29 cellular contexts compared by ENCODE assay signal in the genomic region with DNA sequence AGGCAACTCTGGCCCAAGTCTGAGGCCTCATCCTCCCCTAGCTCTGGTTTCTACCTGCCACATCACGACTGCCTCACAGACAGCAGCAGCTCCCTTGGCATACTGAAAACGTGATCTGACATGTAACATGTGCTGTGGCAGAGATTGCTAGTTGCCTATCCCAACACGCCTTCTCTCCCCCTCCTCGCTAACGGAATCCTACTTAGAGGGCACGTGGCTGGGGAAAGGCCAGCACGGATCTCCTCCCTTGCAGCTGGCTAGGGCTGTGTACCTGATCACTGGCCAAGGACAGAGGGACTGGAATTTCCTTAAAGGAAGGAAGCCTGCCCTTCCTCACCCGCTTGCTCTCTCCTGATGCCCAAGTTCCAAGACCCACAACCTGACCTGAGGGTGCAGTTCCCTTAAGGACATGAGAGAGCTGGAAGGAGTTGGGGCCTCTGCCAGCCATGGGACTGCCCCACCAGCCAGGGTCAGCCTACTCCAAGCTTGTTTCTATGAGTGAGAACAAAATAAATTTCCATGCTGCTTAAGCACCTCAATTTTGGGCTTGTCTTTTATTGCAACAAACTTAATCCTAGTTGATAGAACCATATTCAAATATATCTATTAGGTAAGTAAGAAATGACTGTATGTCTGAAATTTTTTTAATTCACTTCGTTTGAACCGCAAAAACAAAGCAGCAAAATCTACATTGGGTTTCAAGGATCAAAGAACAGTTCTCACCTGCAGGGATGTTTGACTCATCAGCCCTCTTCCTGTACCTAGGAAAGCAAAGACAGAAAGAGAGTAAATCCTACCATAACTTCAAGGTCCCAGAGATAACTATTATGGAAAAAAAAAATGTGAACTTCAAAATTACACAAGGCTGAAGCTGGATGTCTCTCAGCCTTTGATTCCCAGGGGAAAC. TPM values are rescaled to one million over a fixed set of nuclear protein-coding genes. Genes with fewer than 3 reads are reported as not detected.
DNase-seq lines count a peak whose midpoint lies in the region; ATAC-seq and TF ChIP-seq lines count a peak whose summit lies in the region.
"Had no signal": no experiment of that assay in that cellular context is flagged by ENCODE, and none has a peak within 500 bp of the region (broad histone marks: within the 10 kb centered on the region; RNA-seq: fewer than 3 reads in every experiment).

No MANE protein-coding gene starts in this region.

- H3K27me3 Mint-ChIP-seq in activated naive CD4-positive, alpha-beta T cell treated with anti-CD3 and anti-CD28 coated beads for 36 hours (ENCODE audit: low read depth), result no peaks in the 10 kb centered on the region
- no peaks in the 10 kb centered on the region for H3K27me3 Mint-ChIP-seq in activated T-helper 17 cell treated with anti-CD3 and anti-CD28 coated beads, Interleukin-2, amount 50 U/mL, for 72 hours
- H3K27me3 Mint-ChIP-seq: activated CD4-positive, alpha-beta memory T cell treated with anti-CD3 and anti-CD28 coated beads, Interleukin-2, amount 10 ng/mL, durations not matched to agents 7 days and 5 days; activated naive CD8-positive, alpha-beta T cell treated with anti-CD3 and anti-CD28 coated beads, Interleukin-2, amount 10 ng/mL, durations not matched to agents 7 days and 5 days; natural killer cell treated with Interleukin-12 subunit alpha and Interleukin-12 subunit beta and Interleukin-15 and Interleukin-18, amount 100 ng/mL, for 72 hours had no signal

- intact Hi-C loops in activated naive CD4-positive, alpha-beta T cell treated with anti-CD3 and anti-CD28 coated beads for 36 hours (cut with micrococcal nuclease), result no loop called here
- intact Hi-C loops in upper lobe of right lung (cut with DNase I), result no loop called here

- no peak overlapping the region for H3K4me3 ChIP-seq in upper lobe of right lung
- H3K4me3 ChIP-seq: BLaER1 treated with 17β-estradiol and CSF1 and Interleukin-3, amounts not matched to agents 10 nM and 100 nM; heart left ventricle; lower lobe of right lung; mucosa of descending colon; tibial nerve had no signal

- peak; percentile 35 for ATAC-seq in activated T-helper 17 cell treated with anti-CD3 and anti-CD28 coated beads, Interleukin-2, amount 50 U/mL, for 72 hours (replicated peaks)
- ATAC-seq in esophagus mucosa (peak; percentile 81), upper lobe of right lung (peak; percentile 40), HG02885 (IDR thresholded peaks at IDR 0.05; ENCODE audit: poor library complexity, unreplicated experiment) (no peak), GM21390 (IDR thresholded peaks at IDR 0.05; ENCODE audit: unreplicated experiment) (no peak)
- ATAC-seq: lower lobe of right lung, mucosa of descending colon, PC-3, Right ventricle myocardium inferior had no signal

- H3K9me3 ChIP-seq in upper lobe of right lung, result no peaks in the 10 kb centered on the region
- H3K9me3 ChIP-seq: BLaER1 treated with 17β-estradiol and CSF1 and Interleukin-3, amounts not matched to agents 10 nM and 100 nM; heart left ventricle; lower lobe of right lung; mucosa of descending colon; tibial nerve had no signal

- peaks cover 98% of the 10 kb centered on the region for H3K36me3 ChIP-seq in upper lobe of right lung

- H3K4me1 Mint-ChIP-seq in activated naive CD4-positive, alpha-beta T cell treated with anti-CD3 and anti-CD28 coated beads for 36 hours (ENCODE audit: low read depth), result peaks cover 22% of the 10 kb centered on the region
- no peaks in the 10 kb centered on the region for H3K4me1 Mint-ChIP-seq in activated T-helper 17 cell treated with anti-CD3 and anti-CD28 coated beads, Interleukin-2, amount 50 U/mL, for 72 hours

- H3K4me3 Mint-ChIP-seq in activated naive CD4-positive, alpha-beta T cell treated with anti-CD3 and anti-CD28 coated beads for 36 hours, result no peak overlapping the region
- no peak overlapping the region for H3K4me3 Mint-ChIP-seq in activated T-helper 17 cell treated with anti-CD3 and anti-CD28 coated beads, Interleukin-2, amount 50 U/mL, for 72 hours
- H3K4me3 Mint-ChIP-seq: activated CD4-positive, alpha-beta memory T cell treated with anti-CD3 and anti-CD28 coated beads, Interleukin-2, amount 10 ng/mL, durations not matched to agents 7 days and 5 days; activated naive CD8-positive, alpha-beta T cell treated with anti-CD3 and anti-CD28 coated beads, Interleukin-2, amount 10 ng/mL, durations not matched to agents 7 days and 5 days; natural killer cell treated with Interleukin-12 subunit alpha and Interleukin-12 subunit beta and Interleukin-15 and Interleukin-18, amount 100 ng/mL, for 72 hours; T-helper 2 cell treated with Interferon-gamma antibody and Interleukin-4, amounts not matched to agents 5 μg/mL and 100 μg/mL, for 36 hours had no signal

- H3K27ac ChIP-seq in upper lobe of right lung, result no peak overlapping the region
- H3K27ac ChIP-seq: BLaER1 treated with 17β-estradiol and CSF1 and Interleukin-3, amounts not matched to agents 10 nM and 100 nM; heart left ventricle; KMS-11; lower lobe of right lung; tibial nerve had no signal

- H3K4me1 ChIP-seq in upper lobe of right lung, result no peaks in the 10 kb centered on the region

- no peaks in the 10 kb centered on the region for H3K27me3 ChIP-seq in upper lobe of right lung
- H3K27me3 ChIP-seq: BLaER1 treated with 17β-estradiol and CSF1 and Interleukin-3, amounts not matched to agents 10 nM and 100 nM; heart left ventricle; tibial nerve had no signal

- no peak for TF ChIP-seq CTCF in upper lobe of right lung (IDR thresholded peaks at IDR 0.05)

- CTCF ChIA-PET in activated naive CD4-positive, alpha-beta T cell treated with anti-CD3 and anti-CD28 coated beads for 36 hours (lab: Charles Lee), result interaction anchor here (1.6 to 1.9 kb wide), 2 partner anchors 11 to 51 kb away, joined by 3 to 8 read pairs; no protein-coding TSS in a partner anchor

- no peak for DNase-seq in activated naive CD4-positive, alpha-beta T cell treated with anti-CD3 and anti-CD28 coated beads for 36 hours
- DNase-seq in activated naive CD4-positive, alpha-beta T cell treated with Interleukin-2 at 50 U/mL for 16 hours, result no peak
- DNase-seq in upper lobe of right lung, result no peak
- DNase-seq: activated CD4-positive, alpha-beta memory T cell treated with anti-CD3 and anti-CD28 coated beads, Interleukin-2, amount 10 ng/mL, durations not matched to agents 7 days and 5 days; activated naive CD8-positive, alpha-beta T cell treated with anti-CD3 and anti-CD28 coated beads, Interleukin-2, amount 10 ng/mL, durations not matched to agents 7 days and 5 days; activated T-cell treated with anti-CD3 and anti-CD28 coated beads, Interleukin-2, amount 50 U/mL, for 1 hour; DMS79 treated with DMSO at 0.1 percent for 48 hours; GF-D8; heart left ventricle; kidney glomerular epithelial cell; lower lobe of right lung; MM.1S; mucosa of descending colon; NCI-H1417; NCI-H2029 treated with DMSO at 0.1 percent for 48 hours; NCI-H526; NK-92 treated with Interleukin-12 subunit alpha and Interleukin-12 subunit beta, amount 100 ng/mL, for 24 hours; PC-3; stimulated activated CD4-positive, alpha-beta T cell treated with anti-CD3 and anti-CD28 coated beads, Interleukin-2, amount 100 ng/mL, for 24 hours had no signal

- H3K9me3 Mint-ChIP-seq in activated naive CD4-positive, alpha-beta T cell treated with anti-CD3 and anti-CD28 coated beads for 36 hours, result no peaks in the 10 kb centered on the region
- H3K9me3 Mint-ChIP-seq in activated T-helper 17 cell treated with anti-CD3 and anti-CD28 coated beads, Interleukin-2, amount 50 U/mL, for 72 hours, result no peaks in the 10 kb centered on the region
- H3K9me3 Mint-ChIP-seq: activated naive CD8-positive, alpha-beta T cell treated with anti-CD3 and anti-CD28 coated beads, Interleukin-2, amount 10 ng/mL, durations not matched to agents 7 days and 5 days; natural killer cell treated with Interleukin-12 subunit alpha and Interleukin-12 subunit beta and Interleukin-15 and Interleukin-18, amount 100 ng/mL, for 72 hours; T-helper 2 cell treated with Interferon-gamma antibody and Interleukin-4, amounts not matched to agents 5 μg/mL and 100 μg/mL, for 36 hours had no signal

- H3K36me3 Mint-ChIP-seq in activated naive CD4-positive, alpha-beta T cell treated with anti-CD3 and anti-CD28 coated beads for 36 hours (ENCODE audit: low read depth), result peaks cover 53% of the 10 kb centered on the region
- H3K36me3 Mint-ChIP-seq in activated T-helper 17 cell treated with anti-CD3 and anti-CD28 coated beads, Interleukin-2, amount 50 U/mL, for 72 hours (ENCODE audit: low read depth), result peaks cover 87% of the 10 kb centered on the region

- peak overlapping the region; percentile 74 for H3K27ac Mint-ChIP-seq in activated naive CD4-positive, alpha-beta T cell treated with anti-CD3 and anti-CD28 coated beads for 36 hours
- no peak overlapping the region for H3K27ac Mint-ChIP-seq in activated T-helper 17 cell treated with anti-CD3 and anti-CD28 coated beads, Interleukin-2, amount 50 U/mL, for 72 hours
- H3K27ac Mint-ChIP-seq: activated CD4-positive, alpha-beta memory T cell treated with anti-CD3 and anti-CD28 coated beads, Interleukin-2, amount 10 ng/mL, durations not matched to agents 7 days and 5 days; activated naive CD8-positive, alpha-beta T cell treated with anti-CD3 and anti-CD28 coated beads, Interleukin-2, amount 10 ng/mL, durations not matched to agents 7 days and 5 days; natural killer cell treated with Interleukin-12 subunit alpha and Interleukin-12 subunit beta and Interleukin-15 and Interleukin-18, amount 100 ng/mL, for 72 hours; T-helper 2 cell treated with Interferon-gamma antibody and Interleukin-4, amounts not matched to agents 5 μg/mL and 100 μg/mL, for 36 hours had no signal

RNA-seq across cellular contexts. Expression of a gene that starts 7.2 kb away (rescaled TPM):
- total RNA-seq in activated naive CD4-positive, alpha-beta T cell treated with anti-CD3 and anti-CD28 coated beads for 36 hours, result 10 to 100 TPM; 14.8 to 15.2 TPM
- total RNA-seq in activated T-helper 17 cell treated with anti-CD3 and anti-CD28 coated beads, Interleukin-2, amount 50 U/mL, for 72 hours, result 10 to 100 TPM; 12.0 to 21.5 TPM
- total RNA-seq in esophagus mucosa, result 13.9 TPM
- total RNA-seq in upper lobe of right lung, result 19.0 TPM

RNA-seq across cellular contexts. Expression of a gene that starts 16.7 kb away (rescaled TPM):
- 10 to 100 TPM; 27.7 to 30.4 TPM for total RNA-seq in activated naive CD4-positive, alpha-beta T cell treated with anti-CD3 and anti-CD28 coated beads for 36 hours
- total RNA-seq in activated T-helper 17 cell treated with anti-CD3 and anti-CD28 coated beads, Interleukin-2, amount 50 U/mL, for 72 hours, result 10 to 100 TPM; 21.8 to 63.9 TPM
- total RNA-seq in esophagus mucosa (131 TPM), upper lobe of right lung (71.2 TPM)

Comparison
In these comparisons a context has a peak if more than half of its experiments do, and no peak if none do; other contexts are left out.
1. ATAC-seq: peak in activated T-helper 17 cell treated with anti-CD3 and anti-CD28 coated beads, Interleukin-2, amount 50 U/mL, for 72 hours (single experiment), esophagus mucosa (single experiment) and upper lobe of right lung (single experiment); none in HG02885 (single experiment) and GM21390 (single experiment).